Comparison of ENCODE assay signal across 28 cellular contexts in genomic region chr11:117117681-117118080, GRCh38.
"Had no signal": no experiment of that assay in that cellular context is flagged by ENCODE, and none has a peak within 500 bp of the region (broad histone marks: within the 10 kb centered on the region; RNA-seq: fewer than 3 reads in every experiment).

No MANE protein-coding gene starts in this region.

- H3K27me3 ChIP-seq: ascending aorta had no signal

- ATAC-seq: activated CD8-positive, alpha-beta memory T cell treated with anti-CD3 and anti-CD28 coated beads, Interleukin-2, amount 10 ng/mL, durations not matched to agents 7 days and 5 days; activated CD8-positive, alpha-beta T cell treated with anti-CD3 and anti-CD28 coated beads, Interleukin-2, amount 10 ng/mL, durations not matched to agents 7 days and 5 days; activated naive CD8-positive, alpha-beta T cell treated with anti-CD3 and anti-CD28 coated beads, Interleukin-2, amount 50 U/mL, for 24 hours had no signal

- DNase-seq: activated B cell treated with CpG ODN at 0.5 μM for 24 hours; activated CD4-positive, alpha-beta memory T cell treated with anti-CD3 and anti-CD28 coated beads, Interleukin-2, amount 10 ng/mL, durations not matched to agents 7 days and 5 days; activated CD4-positive, alpha-beta T cell treated with anti-CD3 and anti-CD28 coated beads for 4 hours; activated CD4-positive, alpha-beta T cell treated with anti-CD3 and anti-CD28 coated beads, Interleukin-2, amount 10 ng/mL, durations not matched to agents 7 days and 5 days; activated CD4-positive, alpha-beta T cell treated with anti-CD3 and anti-CD28 coated beads, Interleukin-2, amount 50 U/mL, for 48 hours; activated CD4-positive, CD25-positive, alpha-beta regulatory T cell treated with anti-CD3 and anti-CD28 coated beads, Interleukin-2, amount 50 U/mL, for 72 hours; activated CD8-positive, alpha-beta memory T cell treated with anti-CD3 and anti-CD28 coated beads for 24 hours; activated CD8-positive, alpha-beta memory T cell treated with anti-CD3 and anti-CD28 coated beads, Interleukin-2, amount 10 ng/mL, durations not matched to agents 7 days and 5 days; activated CD8-positive, alpha-beta memory T cell treated with anti-CD3 and anti-CD28 coated beads, Interleukin-2, amount 50 U/mL, for 48 hours; activated CD8-positive, alpha-beta T cell treated with anti-CD3 and anti-CD28 coated beads, Interleukin-2, amount 10 ng/mL, durations not matched to agents 7 days and 5 days; activated effector memory CD4-positive, alpha-beta T cell treated with Interleukin-2 at 50 U/mL for 16 hours; activated gamma-delta T cell; activated naive CD4-positive, alpha-beta T cell treated with anti-CD3 and anti-CD28 coated beads, Interleukin-2, amount 10 ng/mL, durations not matched to agents 7 days and 5 days; activated naive CD4-positive, alpha-beta T cell treated with Interleukin-2 at 50 U/mL for 16 hours; activated naive CD8-positive, alpha-beta T cell treated with anti-CD3 and anti-CD28 coated beads, Interleukin-2, amount 10 ng/mL, durations not matched to agents 7 days and 5 days; activated naive CD8-positive, alpha-beta T cell treated with anti-CD3 and anti-CD28 coated beads, Interleukin-2, amount 50 U/mL, for 24 hours; activated T-cell treated with anti-CD3 and anti-CD28 coated beads, Interleukin-2, amount 50 U/mL, for 24 hours; activated T-cell treated with anti-CD3 and anti-CD28 coated beads, Interleukin-2, amount 50 U/mL, for 48 hours; amygdala; anterior cingulate cortex; central memory CD4-positive, alpha-beta T cell; T-helper 1 cell; T-helper 2 cell; T-helper 9 cell had no signal

- H3K27ac ChIP-seq: ascending aorta, VCaP had no signal

- FAIRE-seq: bronchial epithelial cell, TTC549 had no signal

- H3K36me3 ChIP-seq: ascending aorta had no signal

- H3K4me3 ChIP-seq: ascending aorta had no signal

- H3K9me3 ChIP-seq: ascending aorta had no signal

- H3K4me1 ChIP-seq: ascending aorta had no signal
